Comparison of ENCODE assay signal across 8 cellular contexts in genomic region chr14:102046337-102047278, GRCh38. TPM values are rescaled to one million over a fixed set of nuclear protein-coding genes. Genes with fewer than 3 reads are reported as not detected.
DNase-seq lines count a peak whose midpoint lies in the region; ATAC-seq and TF ChIP-seq lines count a peak whose summit lies in the region.

No MANE protein-coding gene starts in this region.

- H3K9me3 Mint-ChIP-seq in brain (no peaks in the 10 kb centered on the region), immature natural killer cell (no peaks in the 10 kb centered on the region)

- no peak for ATAC-seq in HG03432 (IDR thresholded peaks at IDR 0.05; ENCODE audit: unreplicated experiment)
- no peak for ATAC-seq in HG03439 (IDR thresholded peaks at IDR 0.05; ENCODE audit: unreplicated experiment)

- H3K4me3 Mint-ChIP-seq in brain (no peak overlapping the region), immature natural killer cell (no peak overlapping the region)

- peak; percentile 43 for TF ChIP-seq CTCF in AG09319 (IDR thresholded peaks at IDR 0.05; ENCODE audit: low read depth, low read length)
- TF ChIP-seq CTCF in GM12865 (IDR thresholded peaks at IDR 0.05; ENCODE audit: insufficient read depth, low read depth, low read length, missing control alignments), result peak; percentile 25
- peak; percentile 55 to 68 for TF ChIP-seq CTCF in brain (conservative IDR thresholded peaks at IDR 0.05)

- DNase-seq in AG09319 (ENCODE audit: extremely low read depth, low read depth) (peak; percentile 62), GM12865 (ENCODE audit: low read depth) (peak; percentile 44), NCI-H82 treated with DMSO at 0.1 percent for 48 hours (lab: John Stamatoyannopoulos, UW; ENCODE audit: unreplicated experiment) (peak; percentile 75), immature natural killer cell (peak in 2 of 3 donors; percentile 17 to 24)
- DNase-seq in stimulated activated CD4-positive, alpha-beta T cell treated with anti-CD3 and anti-CD28 coated beads, Interleukin-4, amount 100 ng/mL, for 24 hours, result peak; percentile 16

- H3K4me1 Mint-ChIP-seq in brain (no peaks in the 10 kb centered on the region), immature natural killer cell (no peaks in the 10 kb centered on the region)

- H3K4me3 ChIP-seq in GM12865 (ENCODE audit: low read depth, low read length), result no peak overlapping the region

- H3K27ac Mint-ChIP-seq in brain (peak overlapping the region in 3 of 5 experiments; percentile 30 to 74 (median 57)), immature natural killer cell (peak overlapping the region in 4 of 6 donors; percentile 23 to 48 (median 38))

- H3K36me3 Mint-ChIP-seq in brain (peaks cover 74% of the 10 kb centered on the region), immature natural killer cell (peaks cover 1 to 47% (median 23%) of the 10 kb centered on the region in 3 donors)

- H3K27me3 Mint-ChIP-seq in brain (peaks cover 3% of the 10 kb centered on the region), immature natural killer cell (ENCODE audit: low read depth in 3 of 3) (peaks cover 0 to 7% (median 2%) of the 10 kb centered on the region in 3 donors)

RNA-seq across cellular contexts. Expression of gene HSP90AA1, which starts 40.2 kb away (rescaled TPM):
- polyA plus RNA-seq in brain (ENCODE audit: insufficient read depth, low read depth, low replicate concordance) (470 TPM), immature natural killer cell (100 to 1,000 TPM; 171 to 473 (median 370) TPM)

Comparison
In these comparisons a context has a peak if more than half of its experiments do, and no peak if none do; other contexts are left out.
1. DNase-seq: peak in every context shown above with its lines; median percentile 75 in NCI-H82 treated with DMSO at 0.1 percent for 48 hours; 62 in AG09319; 44 in GM12865; 20 in immature natural killer cell; 16 in stimulated activated CD4-positive, alpha-beta T cell treated with anti-CD3 and anti-CD28 coated beads, Interleukin-4, amount 100 ng/mL, for 24 hours.